ENCODE assay signal across 1 cellular context in genomic region chr1:65310078-65310587, GRCh38.
TF ChIP-seq lines count a peak whose summit lies in the region.

No MANE protein-coding gene starts in this region.

TF ChIP-seq in K562, 482 proteins besides CTCF, POLR2A, EP300 and RAD21 (continued from another document and continues in another):
- peak; percentile 87; the same call in 1 of the 2 replicates for TF ChIP-seq MIER1 (IDR thresholded peaks at IDR 0.05; ENCODE audit: low read depth)
- no peak for TF ChIP-seq ZNF518B (CRISPR knock-in tag; IDR thresholded peaks at IDR 0.05)
- no peak for TF ChIP-seq MGA (IDR thresholded peaks at IDR 0.05)
- no peak for TF ChIP-seq MAFK (IDR thresholded peaks at IDR 0.05; ENCODE audit: low read length)
- TF ChIP-seq PATZ1 (CRISPR knock-in tag; IDR thresholded peaks at IDR 0.05; ENCODE audit: borderline replicate concordance): no peak
- TF ChIP-seq TAF1 (IDR thresholded peaks at IDR 0.05; ENCODE audit: control insufficient read depth, extremely low read depth, insufficient read depth, low read length, severe bottlenecking): no peak
- no peak for TF ChIP-seq BRF1 (IDR thresholded peaks at IDR 0.05; ENCODE audit: borderline replicate concordance, extremely low read depth, insufficient read length)
- TF ChIP-seq POLR2H (tag; IDR thresholded peaks at IDR 0.05; ENCODE audit: low read depth): no peak
- TF ChIP-seq RBM14 (IDR thresholded peaks at IDR 0.05; ENCODE audit: borderline replicate concordance, insufficient read depth, low read depth, low read length): no peak
- peak; percentile 57; the same call in 1 of the 2 replicates for TF ChIP-seq POLR2AphosphoS5 (IDR thresholded peaks at IDR 0.05; ENCODE audit: control insufficient read depth, insufficient read depth, low read depth, low read length)
- TF ChIP-seq FOS (IDR thresholded peaks at IDR 0.05; ENCODE audit: extremely low read depth, insufficient read length): no peak
- 0 out of 2 replicates have a peak, but pooled peaks have one; percentile 16 for TF ChIP-seq CHAMP1 (IDR thresholded peaks at IDR 0.05)
- no peak for TF ChIP-seq TEAD2 (tag; IDR thresholded peaks at IDR 0.05)
- TF ChIP-seq FOXM1 (IDR thresholded peaks at IDR 0.05; ENCODE audit: low read depth): no peak
- TF ChIP-seq FOXM1 (CRISPR knock-in tag; IDR thresholded peaks at IDR 0.05; ENCODE audit: low read depth): no peak
- TF ChIP-seq ZNF165 (CRISPR knock-in tag; IDR thresholded peaks at IDR 0.05; ENCODE audit: borderline replicate concordance): no peak
- TF ChIP-seq BACH1 (tag; IDR thresholded peaks at IDR 0.05): no peak
- TF ChIP-seq MLX (CRISPR knock-in tag; conservative IDR thresholded peaks at IDR 0.05): no peak
- 0 out of 2 replicates have a peak, but pooled peaks have one; percentile 20 for TF ChIP-seq CBFA2T2 (conservative IDR thresholded peaks at IDR 0.05)
- no peak for TF ChIP-seq ZNF668 (CRISPR knock-in tag; IDR thresholded peaks at IDR 0.05)
- no peak for TF ChIP-seq ZFP36 (IDR thresholded peaks at IDR 0.05; ENCODE audit: low read depth, low read length, partially characterized antibody)
- TF ChIP-seq ZNF764 (CRISPR knock-in tag; IDR thresholded peaks at IDR 0.05; ENCODE audit: low read depth): no peak
- TF ChIP-seq ATF1 (CRISPR knock-in tag; IDR thresholded peaks at IDR 0.05): no peak
- 0 out of 2 replicates have a peak, but pooled peaks have one; percentile 2 for TF ChIP-seq ATF1 (tag; IDR thresholded peaks at IDR 0.05)
- TF ChIP-seq SRSF1 (IDR thresholded peaks at IDR 0.05; ENCODE audit: low read depth, low read length): no peak
- TF ChIP-seq TEAD1 (CRISPR knock-in tag; IDR thresholded peaks at IDR 0.05): no peak; a peak in 1 of 4 replicates
- no peak for TF ChIP-seq ZNF24 (IDR thresholded peaks at IDR 0.05)
- TF ChIP-seq SIN3A (IDR thresholded peaks at IDR 0.05; ENCODE audit: borderline replicate concordance in 2 of 2, control insufficient read depth in 1 of 2, low read depth in 2 of 2, low read length in 2 of 2): peak; percentile 2 to 97; a peak in 2 of 4 replicates
- no peak for TF ChIP-seq CREM (IDR thresholded peaks at IDR 0.05; ENCODE audit: low read depth)
- TF ChIP-seq NEUROD1 (IDR thresholded peaks at IDR 0.05; ENCODE audit: borderline replicate concordance, low read depth, low read length, partially characterized antibody): no peak
- no peak for TF ChIP-seq PREB (CRISPR knock-in tag; IDR thresholded peaks at IDR 0.05)
- no peak for TF ChIP-seq ZNF511 (CRISPR knock-in tag; IDR thresholded peaks at IDR 0.05)
